8 cellular contexts compared by ENCODE assay signal in genomic region chr2:178477443-178478099, GRCh38. TPM values are rescaled to one million over a fixed set of nuclear protein-coding genes. Genes with fewer than 3 reads are reported as not detected.
DNase-seq lines count a peak whose midpoint lies in the region; ATAC-seq and TF ChIP-seq lines count a peak whose summit lies in the region.

No MANE protein-coding gene starts in this region.

- no peaks in the 10 kb centered on the region for H3K27me3 Mint-ChIP-seq in activated T-cell treated with anti-CD3 and anti-CD28 coated beads, Interleukin-2, amount 50 U/mL, for 72 hours (ENCODE audit: low read depth)
- H3K27me3 Mint-ChIP-seq in activated CD8-positive, alpha-beta T cell treated with anti-CD3 and anti-CD28 coated beads for 36 hours = no peaks in the 10 kb centered on the region
- no peaks in the 10 kb centered on the region for H3K27me3 Mint-ChIP-seq in type B pancreatic cell

- CTCF ChIA-PET in activated CD8-positive, alpha-beta T cell treated with anti-CD3 and anti-CD28 coated beads for 36 hours (lab: Charles Lee) = interaction anchor here (2.3 kb wide), 1 partner anchor 27 kb away, joined by 9 read pairs; the partner anchor contains the start of genes PJVK and PRKRA

- DNase-seq in activated T-cell treated with anti-CD3 and anti-CD28 coated beads, Interleukin-2, amount 50 U/mL, for 72 hours = no peak
- no peak for DNase-seq in activated T-cell treated with anti-CD3 and anti-CD28 coated beads, Interleukin-2, amount 50 U/mL, for 1 hour
- no peak for DNase-seq in activated CD8-positive, alpha-beta T cell treated with anti-CD3 and anti-CD28 coated beads for 36 hours
- no peak for DNase-seq in kidney epithelial cell (ENCODE audit: low read depth)
- no peak for DNase-seq in type B pancreatic cell (ENCODE audit: extremely low spot score, unreplicated experiment)
- DNase-seq in GOT3 (lab: John Stamatoyannopoulos, UW) = no peak
- no peak for DNase-seq in DMS153 treated with DMSO at 0.1 percent for 48 hours (lab: John Stamatoyannopoulos, UW; ENCODE audit: unreplicated experiment)

- ATAC-seq in activated T-cell treated with anti-CD3 and anti-CD28 coated beads, Interleukin-2, amount 50 U/mL, for 72 hours (replicated peaks in 1 of 2) = no peak
- ATAC-seq in activated CD8-positive, alpha-beta T cell treated with anti-CD3 and anti-CD28 coated beads for 36 hours = no peak
- no peak for ATAC-seq in HG03342 (IDR thresholded peaks at IDR 0.05; ENCODE audit: unreplicated experiment)

- H3K4me1 Mint-ChIP-seq in activated T-cell treated with anti-CD3 and anti-CD28 coated beads, Interleukin-2, amount 50 U/mL, for 72 hours (ENCODE audit: low read depth) = peaks cover 48% of the 10 kb centered on the region
- H3K4me1 Mint-ChIP-seq in activated CD8-positive, alpha-beta T cell treated with anti-CD3 and anti-CD28 coated beads for 36 hours (ENCODE audit: low read depth) = peaks cover 31% of the 10 kb centered on the region
- peaks cover 28% of the 10 kb centered on the region for H3K4me1 Mint-ChIP-seq in type B pancreatic cell (ENCODE audit: unreplicated experiment)

- H3K27me3 ChIP-seq in kidney epithelial cell (ENCODE audit: control insufficient read depth, insufficient read depth, low read length) = no peaks in the 10 kb centered on the region

- no peak for TF ChIP-seq CTCF in activated CD8-positive, alpha-beta T cell treated with anti-CD3 and anti-CD28 coated beads for 36 hours (IDR thresholded peaks at IDR 0.05)
- no peak for TF ChIP-seq CTCF in kidney epithelial cell (IDR thresholded peaks at IDR 0.05; ENCODE audit: insufficient read depth, low read length, poor library complexity, severe bottlenecking)
- TF ChIP-seq CTCF in type B pancreatic cell (conservative IDR thresholded peaks at IDR 0.05) = no peak

- H3K9me3 Mint-ChIP-seq in activated T-cell treated with anti-CD3 and anti-CD28 coated beads, Interleukin-2, amount 50 U/mL, for 72 hours = no peaks in the 10 kb centered on the region
- H3K9me3 Mint-ChIP-seq in activated CD8-positive, alpha-beta T cell treated with anti-CD3 and anti-CD28 coated beads for 36 hours = no peaks in the 10 kb centered on the region
- H3K9me3 Mint-ChIP-seq in type B pancreatic cell = no peaks in the 10 kb centered on the region

- H3K27ac Mint-ChIP-seq in activated T-cell treated with anti-CD3 and anti-CD28 coated beads, Interleukin-2, amount 50 U/mL, for 72 hours = no peak overlapping the region
- H3K27ac Mint-ChIP-seq in activated CD8-positive, alpha-beta T cell treated with anti-CD3 and anti-CD28 coated beads for 36 hours = peak overlapping the region; percentile 95
- peak overlapping the region; percentile 99 for H3K27ac Mint-ChIP-seq in type B pancreatic cell

- POLR2A ChIA-PET in activated CD8-positive, alpha-beta T cell treated with anti-CD3 and anti-CD28 coated beads for 36 hours (lab: Charles Lee) = interaction anchor here (1.6 kb wide), 1 partner anchor 26 kb away, joined by 3 read pairs; the partner anchor contains the start of genes PJVK and PRKRA

- intact Hi-C loops in activated CD8-positive, alpha-beta T cell treated with anti-CD3 and anti-CD28 coated beads for 36 hours (cut with micrococcal nuclease) = no loop called here

- H3K36me3 ChIP-seq in kidney epithelial cell (ENCODE audit: control insufficient read depth, insufficient read depth, low read length) = no peaks in the 10 kb centered on the region

- H3K4me3 ChIP-seq in kidney epithelial cell (ENCODE audit: low read depth, low read length) = peak overlapping the region; percentile 83

- peak overlapping the region; percentile 98 to 100 for H3K4me3 Mint-ChIP-seq in activated T-cell treated with anti-CD3 and anti-CD28 coated beads, Interleukin-2, amount 50 U/mL, for 72 hours
- peak overlapping the region; percentile 83 for H3K4me3 Mint-ChIP-seq in activated CD8-positive, alpha-beta T cell treated with anti-CD3 and anti-CD28 coated beads for 36 hours
- H3K4me3 Mint-ChIP-seq in type B pancreatic cell = peak overlapping the region; percentile 99

- peaks cover 0 to 3% of the 10 kb centered on the region in 2 donors for H3K36me3 Mint-ChIP-seq in activated T-cell treated with anti-CD3 and anti-CD28 coated beads, Interleukin-2, amount 50 U/mL, for 72 hours (ENCODE audit: insufficient read depth in 2 of 2)
- H3K36me3 Mint-ChIP-seq in activated CD8-positive, alpha-beta T cell treated with anti-CD3 and anti-CD28 coated beads for 36 hours (ENCODE audit: low read depth) = peaks cover 3% of the 10 kb centered on the region
- H3K36me3 Mint-ChIP-seq in type B pancreatic cell = no peaks in the 10 kb centered on the region

RNA-seq across cellular contexts. Expression of gene FKBP7, which starts 0.8 kb away (rescaled TPM):
- 1 to 10 TPM; 2.1 to 3.0 TPM for total RNA-seq in activated T-cell treated with anti-CD3 and anti-CD28 coated beads, Interleukin-2, amount 50 U/mL, for 72 hours
- 1 to 10 TPM; 2.1 to 3.0 TPM for total RNA-seq in activated CD8-positive, alpha-beta T cell treated with anti-CD3 and anti-CD28 coated beads for 36 hours
- total RNA-seq in kidney epithelial cell (17.5 and 24.6 TPM in 2 replicates), type B pancreatic cell (ENCODE audit: low replicate concordance) (7.2 and 34.1 TPM in 2 replicates)

RNA-seq across cellular contexts. Expression of gene PLEKHA3, which starts 2.7 kb away (rescaled TPM):
- 10 to 100 TPM; 23.0 to 28.0 TPM for total RNA-seq in activated T-cell treated with anti-CD3 and anti-CD28 coated beads, Interleukin-2, amount 50 U/mL, for 72 hours
- 10 to 100 TPM; 21.0 to 22.2 TPM for total RNA-seq in activated CD8-positive, alpha-beta T cell treated with anti-CD3 and anti-CD28 coated beads for 36 hours
- total RNA-seq in kidney epithelial cell = 9.7 and 11.4 TPM in 2 replicates
- total RNA-seq in type B pancreatic cell (ENCODE audit: low replicate concordance) = 16.2 and 20.7 TPM in 2 replicates

RNA-seq across cellular contexts. Expression of gene PJVK, which starts 26.4 kb away (rescaled TPM):
- 1 to 10 TPM; 6.8 to 8.7 TPM for total RNA-seq in activated T-cell treated with anti-CD3 and anti-CD28 coated beads, Interleukin-2, amount 50 U/mL, for 72 hours
- 1 to 10 TPM; 3.2 to 4.6 TPM for total RNA-seq in activated CD8-positive, alpha-beta T cell treated with anti-CD3 and anti-CD28 coated beads for 36 hours
- total RNA-seq in kidney epithelial cell (2.7 and 3.8 TPM in 2 replicates), type B pancreatic cell (ENCODE audit: low replicate concordance) (2.3 and 8.0 TPM in 2 replicates)

RNA-seq across cellular contexts. Expression of gene PRKRA, which starts 26.6 kb away (rescaled TPM):
- total RNA-seq in activated T-cell treated with anti-CD3 and anti-CD28 coated beads, Interleukin-2, amount 50 U/mL, for 72 hours = 10 to 100 TPM; 56.7 to 75.2 TPM
- 10 to 100 TPM; 74.8 to 78.0 TPM for total RNA-seq in activated CD8-positive, alpha-beta T cell treated with anti-CD3 and anti-CD28 coated beads for 36 hours
- total RNA-seq in kidney epithelial cell = 50.3 and 50.4 TPM in 2 replicates
- 52.2 and 69.5 TPM in 2 replicates for total RNA-seq in type B pancreatic cell (ENCODE audit: low replicate concordance)
